ENCODE assay signal across 18 cellular contexts in genomic region chr9:95296761-95297160, GRCh38. TPM values are rescaled to one million over a fixed set of nuclear protein-coding genes. Genes with fewer than 3 reads are reported as not detected.
DNase-seq lines count a peak whose midpoint lies in the region; ATAC-seq and TF ChIP-seq lines count a peak whose summit lies in the region.
"Had no signal": no experiment of that assay in that cellular context is flagged by ENCODE, and none has a peak within 500 bp of the region (broad histone marks: within the 10 kb centered on the region; RNA-seq: fewer than 3 reads in every experiment).

No MANE protein-coding gene starts in this region.

- dilution Hi-C loops in IMR-90 (cut with HindIII; ENCODE audit: low sequenced_read_pairs, unreplicated experiment), result no loop called here

- peak overlapping the region; percentile 41; the same call in 1 of the 3 replicates for H2BK15ac ChIP-seq in IMR-90 (ENCODE audit: low read depth, low read length)

- TF ChIP-seq POLR2A in IMR-90 (IDR thresholded peaks at IDR 0.05; ENCODE audit: low read depth, low read length), result no peak

- peak overlapping the region; percentile 38 for H3K4me2 ChIP-seq in IMR-90 (ENCODE audit: low read depth, low read length)
- no peak overlapping the region for H3K4me2 ChIP-seq in osteoblast (ENCODE audit: insufficient read depth, low read length)
- H3K4me2 ChIP-seq: SK-N-SH had no signal

- TF ChIP-seq RAD21 in IMR-90 (IDR thresholded peaks at IDR 0.05; ENCODE audit: low read length), result no peak

- H3K4ac ChIP-seq in IMR-90 (ENCODE audit: low read depth, low read length), result peak overlapping the region; percentile 60

- H3K56ac ChIP-seq in IMR-90 (ENCODE audit: extremely low read depth, insufficient read depth, low read length), result no peak overlapping the region

- H3K79me2 ChIP-seq in osteoblast (ENCODE audit: insufficient read depth, low read length), result no peaks in the 10 kb centered on the region

- H3K9ac ChIP-seq in IMR-90 (ENCODE audit: low read depth, low read length), result no peak overlapping the region
- H3K9ac ChIP-seq: SK-N-SH had no signal

- H2BK120ac ChIP-seq in IMR-90 (ENCODE audit: low read depth, low read length), result peak overlapping the region; percentile 57; the same call in 1 of the 2 replicates

- H2AK5ac ChIP-seq in IMR-90 (ENCODE audit: low read depth, low read length), result no peak overlapping the region

- no peaks in the 10 kb centered on the region for H4K20me1 ChIP-seq in IMR-90 (ENCODE audit: insufficient read depth, low read length)
- no peaks in the 10 kb centered on the region for H4K20me1 ChIP-seq in osteoblast (ENCODE audit: insufficient read depth, low read length)

- H2AFZ ChIP-seq in IMR-90 (replicated peaks; ENCODE audit: low read length, poor library complexity) (no peak overlapping the region), osteoblast (ENCODE audit: low read length) (no peak overlapping the region)

- WGBS in IMR-90 (ENCODE audit: extremely low coverage in 2 of 2, insufficient read length in 1 of 2), 2 experiments, result no CpG with 5 or more reads among the region's 1 CpG

- H3K36me3 ChIP-seq in IMR-90 (ENCODE audit: control insufficient read depth, insufficient read depth, low read length), result no peaks in the 10 kb centered on the region
- no peaks in the 10 kb centered on the region for H3K36me3 ChIP-seq in osteoblast (ENCODE audit: insufficient read depth, low read length)
- H3K36me3 ChIP-seq: BE2C had no signal

- H3K4me1 ChIP-seq in IMR-90 (ENCODE audit: control insufficient read depth, insufficient read depth, low read length) (peaks cover 11% of the 10 kb centered on the region), osteoblast (ENCODE audit: insufficient read depth, low read length) (peaks cover 10% of the 10 kb centered on the region)
- H3K4me1 ChIP-seq: BE2C had no signal

- H3K4me3 ChIP-seq in IMR-90 (ENCODE audit: insufficient read depth, low read depth, low read length), result no peak overlapping the region
- no peak overlapping the region for H3K4me3 ChIP-seq in osteoblast (ENCODE audit: insufficient read depth, low read length)

- H4K5ac ChIP-seq in IMR-90 (ENCODE audit: low read depth, low read length), result no peak overlapping the region

- peak; percentile 76 for ATAC-seq in IMR-90 (ENCODE audit: low read depth)
- no peak for ATAC-seq in GM21528 (IDR thresholded peaks at IDR 0.05; ENCODE audit: low FRiP score, unreplicated experiment)

- peak overlapping the region in 1 of 2 experiments; percentile 39; a peak in 2 of 4 replicates for H4K8ac ChIP-seq in IMR-90 (ENCODE audit: low read depth in 2 of 2, low read length in 2 of 2)

- no peak overlapping the region for H2AK9ac ChIP-seq in IMR-90 (replicated peaks; ENCODE audit: low read depth, low read length, poor library complexity)

- BruUV-seq in IMR-90 (replicated peaks; lab: Mats Ljungman, UMichigan), result no TSS peak

- H4K91ac ChIP-seq in IMR-90 (ENCODE audit: insufficient read depth, low read depth, low read length), result peak overlapping the region; percentile 50; the same call in 1 of the 2 replicates

- no peak overlapping the region for H3K27ac ChIP-seq in IMR-90 (ENCODE audit: insufficient read depth, low read length)
- H3K27ac ChIP-seq in osteoblast (ENCODE audit: low read depth, low read length), result no peak overlapping the region

- no peaks in the 10 kb centered on the region for H3K27me3 ChIP-seq in IMR-90 (ENCODE audit: control insufficient read depth, insufficient read depth, low read length)
- no peaks in the 10 kb centered on the region for H3K27me3 ChIP-seq in osteoblast (ENCODE audit: insufficient read depth, low read length)
- H3K27me3 ChIP-seq: BE2C had no signal

- H2BK20ac ChIP-seq in IMR-90 (ENCODE audit: low read depth, low read length), result peak overlapping the region; percentile 50

- POLR2A ChIA-PET in IMR-90 (lab: Charles Lee; ENCODE audit: unreplicated experiment), result no interaction called here

- no peak overlapping the region for H2BK5ac ChIP-seq in IMR-90 (ENCODE audit: low read depth, low read length, poor library complexity, severe bottlenecking)

- H3K18ac ChIP-seq in IMR-90 (ENCODE audit: low read depth, low read length), result peak overlapping the region; percentile 66

- TF ChIP-seq CTCF in IMR-90 (conservative IDR thresholded peaks at IDR 0.05; ENCODE audit: low read depth, low read length), result no peak
- no peak for TF ChIP-seq CTCF in osteoblast (IDR thresholded peaks at IDR 0.05; ENCODE audit: extremely low read depth, low read depth, low read length)

- intact Hi-C loops in IMR-90 (cut with micrococcal nuclease), result no loop called here

- H3K79me1 ChIP-seq in IMR-90 (ENCODE audit: low read depth in 1 of 2, low read length in 2 of 2), result peaks cover 16 to 27% of the 10 kb centered on the region in 2 experiments

- in situ Hi-C loops in IMR-90 (cut with MboI; ENCODE audit: low sequenced_read_pairs), result no loop called here

- peak overlapping the region; percentile 48 for H3K14ac ChIP-seq in IMR-90 (replicated peaks; ENCODE audit: low read depth, low read length)

- CTCF ChIA-PET in IMR-90 (lab: Yijun Ruan, JAX), result interaction anchor here (0.6 kb wide), 1 partner anchor 1112 kb away, joined by 3 read pairs; no protein-coding TSS in a partner anchor

- DNase-seq in IMR-90 (peak; percentile 24), dedifferentiated amniotic fluid mesenchymal stem cell (ENCODE audit: extremely low spot score) (peak; percentile 19), osteoblast (ENCODE audit: insufficient read length, low spot score, missing footprints) (peak; percentile 91), NCI-H1694 (lab: John Stamatoyannopoulos, UW) (no peak), cerebellum (ENCODE audit: low spot score) (no peak), NCI-H1417 treated with DMSO at 0.1 percent for 48 hours (lab: John Stamatoyannopoulos, UW) (no peak)
- DNase-seq: BE2C; CD8-positive, alpha-beta memory T cell; DMS 273 treated with DMSO at 0.1 percent for 48 hours; DMS79; NCI-H1092; NCI-H1436; NCI-H1930; NCI-H446; NCI-H524 treated with DMSO at 0.1 percent for 48 hours; NCI-H774; SK-N-SH had no signal

- no peak overlapping the region for H3K23ac ChIP-seq in IMR-90 (ENCODE audit: low read depth, low read length)

- H3K9me3 ChIP-seq in IMR-90 (ENCODE audit: control insufficient read depth, insufficient read depth, low read length) (no peaks in the 10 kb centered on the region), osteoblast (ENCODE audit: low read depth, low read length) (no peaks in the 10 kb centered on the region)
- H3K9me3 ChIP-seq: BE2C, SK-N-SH had no signal

- H3K9me1 ChIP-seq in IMR-90 (ENCODE audit: insufficient read depth, low read length), result no peaks in the 10 kb centered on the region; the same call in 1 of the 2 replicates

TF ChIP-seq in IMR-90, 13 proteins besides CTCF, POLR2A, EP300 and RAD21:
- no peak for TF ChIP-seq NFE2L2 (IDR thresholded peaks at IDR 0.05; ENCODE audit: low read depth, low read length)
- TF ChIP-seq MAZ (IDR thresholded peaks at IDR 0.05; ENCODE audit: borderline replicate concordance, low read depth, low read length), result no peak
- TF ChIP-seq BHLHE40 (IDR thresholded peaks at IDR 0.05; ENCODE audit: low read depth, low read length), result no peak
- TF ChIP-seq ELK1 (IDR thresholded peaks at IDR 0.05; ENCODE audit: borderline replicate concordance, low read depth, low read length), result no peak
- no peak for TF ChIP-seq USF2 (IDR thresholded peaks at IDR 0.05; ENCODE audit: low read depth, low read length)
- no peak for TF ChIP-seq MAFK (IDR thresholded peaks at IDR 0.05; ENCODE audit: low read depth, low read length)
- TF ChIP-seq MXI1 (IDR thresholded peaks at IDR 0.05; ENCODE audit: borderline replicate concordance, low read depth, low read length), result no peak
TF ChIP-seq in IMR-90: peak in this region for 0.

RNA-seq across cellular contexts. Expression of gene FANCC, which starts 20.7 kb away (rescaled TPM):
- total RNA-seq in IMR-90 (2012; rRNA removed) (6.3 and 6.4 TPM in 2 replicates), osteoblast (4.7 and 5.4 TPM in 2 replicates), cerebellum (27.0 TPM)
- polyA plus RNA-seq in IMR-90 (2012; rRNA removed), result 4.0 and 4.7 TPM in 2 replicates
- polyA plus RNA-seq in IMR-90 (2012; cell fraction: cytosol; rRNA removed), result 2.7 and 2.9 TPM in 2 replicates
- polyA plus RNA-seq in IMR-90 (2012; cell fraction: nucleus; rRNA removed; ENCODE audit: low replicate concordance), result 4.8 and 6.6 TPM in 2 replicates

Comparison
In these comparisons a context has a peak if more than half of its experiments do, and no peak if none do; other contexts are left out.
1. DNase-seq: peak in IMR-90 (single experiment), dedifferentiated amniotic fluid mesenchymal stem cell (single experiment) and osteoblast (single experiment); none in NCI-H1694 (single experiment), cerebellum (single experiment) and NCI-H1417 treated with DMSO at 0.1 percent for 48 hours (single experiment).